35 cellular contexts compared by ENCODE assay signal in genomic region chr9:35938474-35939145, GRCh38. TPM values are rescaled to one million over a fixed set of nuclear protein-coding genes. Genes with fewer than 3 reads are reported as not detected.
DNase-seq lines count a peak whose midpoint lies in the region; ATAC-seq, FAIRE-seq and TF ChIP-seq lines count a peak whose summit lies in the region.
"Had no signal": no experiment of that assay in that cellular context is flagged by ENCODE, and none has a peak within 500 bp of the region (broad histone marks: within the 10 kb centered on the region; RNA-seq: fewer than 3 reads in every experiment).

No MANE protein-coding gene starts in this region.

- TF ChIP-seq EP300 in K562 (IDR thresholded peaks at IDR 0.05; ENCODE audit: low read length), result no peak

- H3K27me3 Mint-ChIP-seq in activated CD4-positive, alpha-beta T cell treated with anti-CD3 and anti-CD28 coated beads for 36 hours, result no peaks in the 10 kb centered on the region
- H3K27me3 Mint-ChIP-seq: activated T-cell treated with anti-CD3 and anti-CD28 coated beads, Interleukin-2, amount 50 U/mL, for 24 hours had no signal

- H3K4me3 ChIP-seq in DOHH2 (ENCODE audit: low read length) (peak overlapping the region; percentile 47), K562 (no peak overlapping the region)
- H3K4me3 ChIP-seq: cardiac muscle cell, colonic mucosa, PC-9, right lobe of liver had no signal

- peaks cover 5% of the 10 kb centered on the region for H3K36me3 Mint-ChIP-seq in activated CD4-positive, alpha-beta T cell treated with anti-CD3 and anti-CD28 coated beads for 36 hours (ENCODE audit: low read depth)
- H3K36me3 Mint-ChIP-seq: stimulated activated effector memory CD8-positive, alpha-beta T cell treated with anti-CD3 and anti-CD28 coated beads, Interleukin-12 subunit alpha, Interleukin-12 subunit beta, amount 100 ng/mL, for 72 hours had no signal

- H3K27ac ChIP-seq in DOHH2 (ENCODE audit: low read depth, low read length), result peak overlapping the region; percentile 53
- H3K27ac ChIP-seq in K562 (ENCODE audit: extremely low read depth, low read depth, low read length), result no peak overlapping the region
- H3K27ac ChIP-seq: cardiac muscle cell, colonic mucosa, PC-9, right lobe of liver had no signal

- H3K9me3 ChIP-seq in DOHH2 (ENCODE audit: control insufficient read depth, insufficient read depth, low read length) (no peaks in the 10 kb centered on the region), K562 (replicated peaks; ENCODE audit: control insufficient read depth, insufficient read depth, low read depth, low read length) (no peaks in the 10 kb centered on the region)
- H3K9me3 ChIP-seq: colonic mucosa, right lobe of liver had no signal

- H3F3A ChIP-seq in DOHH2 (ENCODE audit: control insufficient read depth, insufficient read depth), result peaks cover 13% of the 10 kb centered on the region

- H3K27me3 ChIP-seq in DOHH2 (ENCODE audit: control insufficient read depth, low read length) (no peaks in the 10 kb centered on the region), K562 (ENCODE audit: control insufficient read depth in 2 of 2, insufficient read depth in 2 of 2, low read length in 2 of 2) (no peaks in the 10 kb centered on the region)
- H3K27me3 ChIP-seq: colonic mucosa, right lobe of liver had no signal

- peaks cover 66% of the 10 kb centered on the region for H3K4me1 Mint-ChIP-seq in activated CD4-positive, alpha-beta T cell treated with anti-CD3 and anti-CD28 coated beads for 36 hours

- BruUV-seq in K562 (replicated peaks; lab: Mats Ljungman, UMichigan), result no TSS peak

- H3K36me3 ChIP-seq in DOHH2 (ENCODE audit: control insufficient read depth, low read length) (no peaks in the 10 kb centered on the region), K562 (ENCODE audit: control insufficient read depth, insufficient read depth, low read length) (no peaks in the 10 kb centered on the region)
- H3K36me3 ChIP-seq: cardiac muscle cell, colonic mucosa, right lobe of liver had no signal

- POLR2A ChIA-PET in activated CD4-positive, alpha-beta T cell treated with anti-CD3 and anti-CD28 coated beads for 36 hours (lab: Charles Lee), result interaction anchor here (0.7 kb wide), 1 partner anchor 334 kb away, joined by 7 read pairs; the partner anchor contains the start of gene TESK1
- POLR2A ChIA-PET in K562 (lab: Yijun Ruan, JAX), result interaction anchor here (0.8 to 1.1 kb wide), 2 partner anchors 13 to 60 kb away, joined by 3 read pairs; no protein-coding TSS in a partner anchor
- POLR2A ChIA-PET in HEK293T (lab: Yijun Ruan, JAX), result no interaction called here

- H4K20me1 ChIP-seq in DOHH2 (ENCODE audit: control insufficient read depth, insufficient read depth, low read depth, low read length) (no peaks in the 10 kb centered on the region), K562 (replicated peaks; ENCODE audit: control insufficient read depth, insufficient read depth, low read length) (no peaks in the 10 kb centered on the region)

- no peak for TF ChIP-seq POLR2A in K562 (conservative IDR thresholded peaks at IDR 0.05)

- no peaks in the 10 kb centered on the region for H3K79me2 ChIP-seq in DOHH2 (ENCODE audit: control insufficient read depth, low read length)
- H3K79me2 ChIP-seq in K562 (ENCODE audit: control insufficient read depth, insufficient read depth, low read length), result no peaks in the 10 kb centered on the region

- H3K4me1 ChIP-seq in DOHH2 (ENCODE audit: control insufficient read depth, low read length), result peaks cover 46% of the 10 kb centered on the region
- H3K4me1 ChIP-seq in K562 (replicated peaks in 1 of 2; ENCODE audit: control insufficient read depth in 2 of 2, insufficient read depth in 2 of 2, low read length in 2 of 2), result no peaks in the 10 kb centered on the region; a peak in 2 of 5 replicates
- H3K4me1 ChIP-seq: colonic mucosa had no signal

- no peak for FAIRE-seq in K562 (lab: Jason Lieb, UNC)
- FAIRE-seq: GM18507 had no signal

- no peak overlapping the region for H3K4me3 Mint-ChIP-seq in activated CD4-positive, alpha-beta T cell treated with anti-CD3 and anti-CD28 coated beads for 36 hours
- H3K4me3 Mint-ChIP-seq: activated T-cell treated with anti-CD3 and anti-CD28 coated beads, Interleukin-2, amount 50 U/mL, for 24 hours; nephron; stimulated activated effector memory CD8-positive, alpha-beta T cell treated with anti-CD3 and anti-CD28 coated beads, Interleukin-12 subunit alpha, Interleukin-12 subunit beta, amount 100 ng/mL, for 72 hours; T-helper 2 cell treated with Interferon-gamma antibody and Interleukin-4, amounts not matched to agents 5 μg/mL and 100 μg/mL, for 36 hours had no signal

- H2AFZ ChIP-seq in K562 (ENCODE audit: low read depth, low read length), result peak overlapping the region; percentile 8; the same call in 1 of the 2 replicates
- H2AFZ ChIP-seq: PC-9 had no signal

- H3K27ac Mint-ChIP-seq in activated CD4-positive, alpha-beta T cell treated with anti-CD3 and anti-CD28 coated beads for 36 hours, result peak overlapping the region; percentile 7
- H3K27ac Mint-ChIP-seq: activated T-cell treated with anti-CD3 and anti-CD28 coated beads, Interleukin-2, amount 50 U/mL, for 24 hours; nephron; stimulated activated effector memory CD8-positive, alpha-beta T cell treated with anti-CD3 and anti-CD28 coated beads, Interleukin-12 subunit alpha, Interleukin-12 subunit beta, amount 100 ng/mL, for 72 hours; T-helper 2 cell treated with Interferon-gamma antibody and Interleukin-4, amounts not matched to agents 5 μg/mL and 100 μg/mL, for 36 hours had no signal

- CTCF ChIA-PET in activated CD4-positive, alpha-beta T cell treated with anti-CD3 and anti-CD28 coated beads for 36 hours (lab: Charles Lee), result interaction anchor here (0.6 to 3.0 kb wide), 8 partner anchors 18 to 921 kb away, joined by 3 to 16 read pairs (median 4); partner anchors contain the start of gene HRCT1
- CTCF ChIA-PET in K562 (lab: Yijun Ruan, JAX; ENCODE audit: low intra/inter-chr PET ratio), result no interaction called here
- CTCF ChIA-PET in HEK293T (lab: Yijun Ruan, JAX), result no interaction called here

- ATAC-seq in activated CD4-positive, alpha-beta T cell treated with anti-CD3 and anti-CD28 coated beads for 36 hours, result peak; percentile 28
- ATAC-seq in K562, result no peak
- ATAC-seq: right lobe of liver; Right ventricle myocardium inferior; stimulated activated effector memory CD8-positive, alpha-beta T cell treated with anti-CD3 and anti-CD28 coated beads, Interleukin-12 subunit alpha, Interleukin-12 subunit beta, amount 100 ng/mL, for 72 hours had no signal

- H3K4me2 ChIP-seq in DOHH2 (ENCODE audit: low read length) (peak overlapping the region; percentile 59), K562 (ENCODE audit: insufficient read depth, low read length) (no peak overlapping the region)
- H3K4me2 ChIP-seq: PC-9 had no signal

- no peak overlapping the region for H3K9ac ChIP-seq in K562 (ENCODE audit: insufficient read depth in 1 of 2, low read depth in 2 of 2, low read length in 2 of 2)

- no peaks in the 10 kb centered on the region for H3K9me1 ChIP-seq in K562 (ENCODE audit: control insufficient read depth, insufficient read depth, low read length)

- no peaks in the 10 kb centered on the region for H3K9me2 ChIP-seq in DOHH2 (replicated peaks; ENCODE audit: control insufficient read depth, low read length)

- DNase-seq in activated CD4-positive, alpha-beta T cell treated with anti-CD3 and anti-CD28 coated beads for 36 hours, result no peak
- no peak for DNase-seq in activated CD4-positive, alpha-beta T cell treated with anti-CD3 and anti-CD28 coated beads for 48 hours
- no peak for DNase-seq in K562 (ENCODE audit: extremely low read depth in 1 of 4, low spot score in 3 of 4)
- DNase-seq in renal cortical epithelial cell (ENCODE audit: low read depth), result peak; percentile 56
- no peak for DNase-seq in activated gamma-delta T cell (lab: John Stamatoyannopoulos, UW)
- DNase-seq in HEK293T (ENCODE audit: extremely low spot score), result no peak
- DNase-seq in KBM-7, result no peak
- DNase-seq: 8988T; activated CD4-positive, alpha-beta T cell treated with anti-CD3 and anti-CD28 coated beads for 4 hours; activated naive CD4-positive, alpha-beta T cell treated with Interleukin-2 at 50 U/mL for 16 hours; activated T-cell treated with anti-CD3 and anti-CD28 coated beads, Interleukin-2, amount 50 U/mL, for 24 hours; AML-193; amygdala; colonic mucosa; DMS79 treated with DMSO at 0.1 percent for 48 hours; effector memory CD4-positive, alpha-beta T cell; erythroblast; islet precursor cell; NCI-H1048; NCI-H1694 treated with DMSO at 0.1 percent for 48 hours; NCI-H2171; NCI-H524; NK-92 treated with Interleukin-12 subunit alpha and Interleukin-12 subunit beta, amount 100 ng/mL, for 24 hours; PC-9; right lobe of liver; stimulated activated CD4-positive, alpha-beta T cell treated with anti-CD3 and anti-CD28 coated beads, Interleukin-4, amount 100 ng/mL, for 24 hours had no signal

- TF ChIP-seq CTCF in DOHH2 (IDR thresholded peaks at IDR 0.05; ENCODE audit: low read depth, low read length, poor library complexity, severe bottlenecking) (no peak), K562 (IDR thresholded peaks at IDR 0.05 in 2 of 3, conservative IDR thresholded peaks at IDR 0.05 in 1 of 3; ENCODE audit: insufficient read depth in 2 of 3, low read depth in 1 of 3, low read length in 3 of 3) (no peak)

- intact Hi-C loops in activated CD4-positive, alpha-beta T cell treated with anti-CD3 and anti-CD28 coated beads for 36 hours (cut with DNase I, micrococcal nuclease), result no loop called here
- intact Hi-C loops in K562 (cut with micrococcal nuclease), result no loop called here

- 52% methylated on average over 6 of the region's 8 CpGs for WGBS in K562 (ENCODE audit: insufficient coverage, low coverage, missing lambda C conversion rate)

- in situ Hi-C loops in K562 (cut with MboI), result no loop called here
- in situ Hi-C loops in KBM-7 (cut with MboI; ENCODE audit: low pct_unique_long_range_greater_than_20kb, low sequenced_read_pairs), result no loop called here

- no peak for TF ChIP-seq RAD21 in K562 (CRISPR knock-in tag; conservative IDR thresholded peaks at IDR 0.05 in 1 of 2, IDR thresholded peaks at IDR 0.05 in 1 of 2)

- H3K9me3 Mint-ChIP-seq in activated CD4-positive, alpha-beta T cell treated with anti-CD3 and anti-CD28 coated beads for 36 hours (ENCODE audit: low read depth), result peaks cover 7% of the 10 kb centered on the region
- H3K9me3 Mint-ChIP-seq: nephron; stimulated activated effector memory CD8-positive, alpha-beta T cell treated with anti-CD3 and anti-CD28 coated beads, Interleukin-12 subunit alpha, Interleukin-12 subunit beta, amount 100 ng/mL, for 72 hours had no signal

RNA-seq across cellular contexts. Expression of gene OR2S2, which starts 19.3 kb away (rescaled TPM):
- total RNA-seq in activated CD4-positive, alpha-beta T cell treated with anti-CD3 and anti-CD28 coated beads for 36 hours, result not detected
- not detected in 2 replicates for total RNA-seq in K562 (2011; cell fraction: chromatin; rRNA removed; ENCODE audit: low replicate concordance)
- total RNA-seq in K562 (2011; cell fraction: nucleolus; rRNA removed), result not detected in 2 replicates
- not detected in 2 replicates for total RNA-seq in K562 (2011; cell fraction: nucleoplasm; rRNA removed)
- not detected in 2 replicates for total RNA-seq in K562 (2014; rRNA removed)
- total RNA-seq in K562 (2014; rRNA removed; fragmentation: Illumina TruSeq; extraction: Trizol), result not detected in 2 replicates
- not detected in 2 replicates for total RNA-seq in K562 (2015; rRNA removed; fragmentation: Illumina TruSeq; extraction: Trizol)
- not detected in 2 replicates for total RNA-seq in K562 (2021)
- not detected in 2 replicates for polyA plus RNA-seq in K562 (2011; rRNA removed)
- not detected in 2 replicates for polyA plus RNA-seq in K562 (2011; cell fraction: cytosol; rRNA removed)
- polyA plus RNA-seq in K562 (2011; cell fraction: nucleus; rRNA removed), result not detected in 2 replicates
- polyA plus RNA-seq in K562 (2012), result not detected in 2 replicates
- not detected in 2 replicates for polyA plus RNA-seq in K562 (2014; fragmentation: Illumina TruSeq; extraction: Trizol)
- polyA plus RNA-seq in K562 (2014; fragmentation: Nextera tagmentation; extraction: Ambion mirVana), result not detected
- polyA plus RNA-seq in K562 (2014; rRNA removed), result not detected in 2 replicates
- polyA minus RNA-seq in K562 (2011; rRNA and poly(A)+ RNA removed), result not detected in 2 replicates
- not detected in 2 replicates for polyA minus RNA-seq in K562 (2011; cell fraction: cytosol; rRNA and poly(A)+ RNA removed)
- not detected in 2 replicates for polyA minus RNA-seq in K562 (2011; cell fraction: nucleus; rRNA and poly(A)+ RNA removed)
- total RNA-seq in renal cortical epithelial cell, result not detected in 2 replicates
- total RNA-seq: cardiac muscle cell, colonic mucosa, liver, PC-9, right lobe of liver, Right ventricle myocardium inferior, temporal lobe had no signal
- polyA plus RNA-seq: cardiac muscle cell, liver had no signal

RNA-seq across cellular contexts. Expression of gene SPAAR, which starts 29.3 kb away (rescaled TPM):
- not detected for total RNA-seq in activated CD4-positive, alpha-beta T cell treated with anti-CD3 and anti-CD28 coated beads for 36 hours
- not detected in 2 replicates for total RNA-seq in K562 (2011; cell fraction: chromatin; rRNA removed; ENCODE audit: low replicate concordance)
- total RNA-seq in K562 (2011; cell fraction: nucleolus; rRNA removed), result not detected in 2 replicates
- not detected in 2 replicates for total RNA-seq in K562 (2011; cell fraction: nucleoplasm; rRNA removed)
- total RNA-seq in K562 (2014; rRNA removed), result not detected in 2 replicates
- total RNA-seq in K562 (2014; rRNA removed; fragmentation: Illumina TruSeq; extraction: Trizol), result not detected in 2 replicates
- not detected in 2 replicates for total RNA-seq in K562 (2015; rRNA removed; fragmentation: Illumina TruSeq; extraction: Trizol)
- total RNA-seq in K562 (2021), result not detected in 2 replicates
- polyA plus RNA-seq in K562 (2011; rRNA removed), result not detected in 2 replicates
- polyA plus RNA-seq in K562 (2011; cell fraction: cytosol; rRNA removed), result not detected in 2 replicates
- polyA plus RNA-seq in K562 (2011; cell fraction: nucleus; rRNA removed), result not detected in 2 replicates
- not detected in 2 replicates for polyA plus RNA-seq in K562 (2012)
- not detected in 2 replicates for polyA plus RNA-seq in K562 (2014; fragmentation: Illumina TruSeq; extraction: Trizol)
- not detected for polyA plus RNA-seq in K562 (2014; fragmentation: Nextera tagmentation; extraction: Ambion mirVana)
- not detected in 2 replicates for polyA plus RNA-seq in K562 (2014; rRNA removed)
- polyA minus RNA-seq in K562 (2011; rRNA and poly(A)+ RNA removed), result 0.15 TPM in 1 of 2 replicates, not detected in the other
- polyA minus RNA-seq in K562 (2011; cell fraction: cytosol; rRNA and poly(A)+ RNA removed), result not detected in 2 replicates
- not detected in 2 replicates for polyA minus RNA-seq in K562 (2011; cell fraction: nucleus; rRNA and poly(A)+ RNA removed)
- total RNA-seq in renal cortical epithelial cell, result 0.17 TPM in 1 of 2 replicates, not detected in the other

RNA-seq across cellular contexts. Expression of gene HRCT1, which starts 32.6 kb away (rescaled TPM):
- not detected for total RNA-seq in activated CD4-positive, alpha-beta T cell treated with anti-CD3 and anti-CD28 coated beads for 36 hours
- 0.35 TPM in 1 of 2 replicates, not detected in the other for total RNA-seq in K562 (2011; cell fraction: chromatin; rRNA removed; ENCODE audit: low replicate concordance)
- not detected in 2 replicates for total RNA-seq in K562 (2011; cell fraction: nucleolus; rRNA removed)
- total RNA-seq in K562 (2011; cell fraction: nucleoplasm; rRNA removed), result not detected in 2 replicates
- total RNA-seq in K562 (2014; rRNA removed) (not detected in 2 replicates), K562 (2014; rRNA removed; fragmentation: Illumina TruSeq; extraction: Trizol) (not detected in 2 replicates), K562 (2015; rRNA removed; fragmentation: Illumina TruSeq; extraction: Trizol) (not detected in 2 replicates), K562 (2021) (not detected in 2 replicates), renal cortical epithelial cell (0.45 TPM in 1 of 2 replicates, not detected in the other)
- polyA plus RNA-seq in K562 (2011; rRNA removed) (0.08 and 0.40 TPM in 2 replicates), K562 (2014; fragmentation: Illumina TruSeq; extraction: Trizol) (not detected in 2 replicates), K562 (2014; fragmentation: Nextera tagmentation; extraction: Ambion mirVana) (not detected), K562 (2014; rRNA removed) (not detected in 2 replicates)
- 0.07 and 0.27 TPM in 2 replicates for polyA plus RNA-seq in K562 (2011; cell fraction: cytosol; rRNA removed)
- 0.28 TPM in 1 of 2 replicates, not detected in the other for polyA plus RNA-seq in K562 (2011; cell fraction: nucleus; rRNA removed)
- not detected in 2 replicates for polyA plus RNA-seq in K562 (2012)
- polyA minus RNA-seq in K562 (2011; rRNA and poly(A)+ RNA removed), result not detected in 2 replicates
- not detected in 2 replicates for polyA minus RNA-seq in K562 (2011; cell fraction: cytosol; rRNA and poly(A)+ RNA removed)
- polyA minus RNA-seq in K562 (2011; cell fraction: nucleus; rRNA and poly(A)+ RNA removed), result 0.33 TPM in 1 of 2 replicates, not detected in the other
- total RNA-seq: cardiac muscle cell, temporal lobe had no signal
- polyA plus RNA-seq: cardiac muscle cell had no signal
